17 cellular contexts compared by ENCODE assay signal in genomic region chr16:57165923-57166322, GRCh38. TPM values are rescaled to one million over a fixed set of nuclear protein-coding genes. Genes with fewer than 3 reads are reported as not detected.
DNase-seq lines count a peak whose midpoint lies in the region; ATAC-seq, FAIRE-seq and TF ChIP-seq lines count a peak whose summit lies in the region.
"Had no signal": no experiment of that assay in that cellular context is flagged by ENCODE, and none has a peak within 500 bp of the region (broad histone marks: within the 10 kb centered on the region; RNA-seq: fewer than 3 reads in every experiment).

No MANE protein-coding gene starts in this region.

- H4K20me1 ChIP-seq in HepG2 (ENCODE audit: insufficient read depth, low read length) = no peaks in the 10 kb centered on the region

- no peaks in the 10 kb centered on the region for H3K79me2 ChIP-seq in HepG2 (ENCODE audit: insufficient read depth, low read length)

- no peak overlapping the region for H3K4me3 ChIP-seq in liver (ENCODE audit: low read depth in 1 of 3, low read length in 3 of 3)
- no peak overlapping the region for H3K4me3 ChIP-seq in HepG2 (replicated peaks in 1 of 3; ENCODE audit: insufficient read depth in 1 of 3, low read depth in 2 of 3, low read length in 3 of 3)
- H3K4me3 ChIP-seq in body of pancreas = no peak overlapping the region
- H3K4me3 ChIP-seq: esophagus muscularis mucosa, SJSA1 had no signal

- H3K27me3 Mint-ChIP-seq in naive thymus-derived CD8-positive, alpha-beta T cell = no peaks in the 10 kb centered on the region
- H3K27me3 Mint-ChIP-seq: type B pancreatic cell had no signal

- H3K27ac Mint-ChIP-seq in naive thymus-derived CD8-positive, alpha-beta T cell = no peak overlapping the region
- H3K27ac Mint-ChIP-seq: activated CD8-positive, alpha-beta T cell treated with anti-CD3 and anti-CD28 coated beads, Interleukin-2, amount 10 ng/mL, durations not matched to agents 7 days and 5 days had no signal

- WGBS in liver = 53% methylated on average over 3 of the region's 3 CpGs
- 98% methylated on average over 3 of the region's 3 CpGs for WGBS in HepG2 (ENCODE audit: low lambda C conversion rate)
- 18 to 32% methylated on average over 3 of the region's 3 CpGs for WGBS in body of pancreas, 2 donors

- no peak overlapping the region for H3K9ac ChIP-seq in liver (ENCODE audit: low read depth in 1 of 2, low read length in 2 of 2)
- H3K9ac ChIP-seq in HepG2 (ENCODE audit: insufficient read depth, low read depth, low read length) = no peak overlapping the region

- no TSS peak for BruUV-seq in HepG2 (replicated peaks; lab: Mats Ljungman, UMichigan)

- H3K9me3 ChIP-seq in liver (ENCODE audit: control insufficient read depth in 4 of 4, low read length in 3 of 4) = no peaks in the 10 kb centered on the region
- H3K9me3 ChIP-seq in HepG2 (ENCODE audit: low read length) = no peaks in the 10 kb centered on the region
- no peaks in the 10 kb centered on the region for H3K9me3 ChIP-seq in body of pancreas
- H3K9me3 ChIP-seq: esophagus muscularis mucosa, SJSA1 had no signal

- TF ChIP-seq EP300 in HepG2 (IDR thresholded peaks at IDR 0.05; ENCODE audit: low read depth in 2 of 2, low read length in 2 of 2) (no peak), HepG2 (CRISPR knock-in tag; IDR thresholded peaks at IDR 0.05; ENCODE audit: borderline replicate concordance) (no peak)

- no peak for TF ChIP-seq POLR2A in HepG2 (IDR thresholded peaks at IDR 0.05; ENCODE audit: insufficient read depth in 1 of 2, low read depth in 2 of 2, low read length in 2 of 2)
- TF ChIP-seq POLR2A in body of pancreas (IDR thresholded peaks at IDR 0.05) = no peak

- no peak overlapping the region for H3K4me3 Mint-ChIP-seq in naive thymus-derived CD8-positive, alpha-beta T cell
- H3K4me3 Mint-ChIP-seq: activated CD8-positive, alpha-beta T cell treated with anti-CD3 and anti-CD28 coated beads, Interleukin-2, amount 10 ng/mL, durations not matched to agents 7 days and 5 days; type B pancreatic cell had no signal

- POLR2A ChIA-PET in HepG2 (lab: Yijun Ruan, JAX) = no interaction called here
- POLR2A ChIA-PET in naive thymus-derived CD8-positive, alpha-beta T cell (lab: Charles Lee) = no interaction called here

- H3K36me3 Mint-ChIP-seq in naive thymus-derived CD8-positive, alpha-beta T cell = peaks cover 5 to 79% (median 23%) of the 10 kb centered on the region in 3 donors

- H3K9me3 Mint-ChIP-seq in naive thymus-derived CD8-positive, alpha-beta T cell = no peaks in the 10 kb centered on the region
- H3K9me3 Mint-ChIP-seq: type B pancreatic cell had no signal

- H3K27ac ChIP-seq in liver (ENCODE audit: low read depth in 1 of 2, low read length in 2 of 2) (no peak overlapping the region), HepG2 (ENCODE audit: extremely low read length, insufficient read depth, low read length) (no peak overlapping the region), body of pancreas (peak overlapping the region in 3 of 4 donors; percentile 51 to 59 (median 57)), foreskin keratinocyte (no peak overlapping the region)
- H3K27ac ChIP-seq: esophagus muscularis mucosa, SJSA1 had no signal

- peaks cover 0 to 37% (median 21%) of the 10 kb centered on the region in 4 donors for H3K36me3 ChIP-seq in liver (ENCODE audit: control insufficient read depth in 4 of 4, insufficient read depth in 3 of 4, low read depth in 1 of 4, low read length in 3 of 4)
- peaks cover 16 to 56% of the 10 kb centered on the region in 2 experiments for H3K36me3 ChIP-seq in HepG2 (replicated peaks in 1 of 2; ENCODE audit: control insufficient read depth in 1 of 2, insufficient read depth in 2 of 2, low read length in 2 of 2)
- H3K36me3 ChIP-seq in body of pancreas (replicated peaks in 1 of 2; ENCODE audit: insufficient read depth in 1 of 2, low read depth in 2 of 2) = peaks cover 0 to 13% of the 10 kb centered on the region in 2 donors

- CTCF ChIA-PET in HepG2 (lab: Yijun Ruan, JAX; ENCODE audit: low intra/inter-chr PET ratio, low total read pairs) = no interaction called here

- no peak overlapping the region for H3K4me2 ChIP-seq in HepG2 (ENCODE audit: low read depth, low read length)

- no peaks in the 10 kb centered on the region for H3K27me3 ChIP-seq in liver (ENCODE audit: control insufficient read depth in 4 of 4, insufficient read depth in 4 of 4, low read length in 3 of 4)
- no peaks in the 10 kb centered on the region for H3K27me3 ChIP-seq in HepG2 (ENCODE audit: control insufficient read depth in 1 of 2, insufficient read depth in 2 of 2, low read length in 2 of 2)
- no peaks in the 10 kb centered on the region for H3K27me3 ChIP-seq in body of pancreas
- no peaks in the 10 kb centered on the region for H3K27me3 ChIP-seq in foreskin keratinocyte
- H3K27me3 ChIP-seq: esophagus muscularis mucosa, SJSA1 had no signal

- no peak for FAIRE-seq in HepG2 (lab: Jason Lieb, UNC)

- in situ Hi-C loops in HepG2 (cut with HindIII; ENCODE audit: extremely low pct_ligation_motif_present, low pct_unique_long_range_greater_than_20kb) = loop anchor here (5.0 kb wide), 1 partner anchor 74 kb away; the partner anchor contains the start of gene CPNE2

- TF ChIP-seq RAD21 in liver (IDR thresholded peaks at IDR 0.05) (no peak), HepG2 (CRISPR knock-in tag; IDR thresholded peaks at IDR 0.05) (no peak)

- intact Hi-C loops in HepG2 (cut with micrococcal nuclease; ENCODE audit: unreplicated experiment) = no loop called here
- intact Hi-C loops in body of pancreas (cut with DNase I) = no loop called here

- TF ChIP-seq CTCF in liver (IDR thresholded peaks at IDR 0.05; ENCODE audit: low read depth, low read length, missing input control) = no peak
- no peak for TF ChIP-seq CTCF in HepG2 (CRISPR knock-in tag; IDR thresholded peaks at IDR 0.05)
- TF ChIP-seq CTCF in body of pancreas (IDR thresholded peaks at IDR 0.05) = no peak
- no peak for TF ChIP-seq CTCF in foreskin keratinocyte (conservative IDR thresholded peaks at IDR 0.05)

- H3K4me1 ChIP-seq in liver (ENCODE audit: control insufficient read depth in 4 of 4, insufficient read depth in 4 of 4, low read length in 3 of 4) (peaks cover 4 to 18% (median 11%) of the 10 kb centered on the region in 4 donors), HepG2 (ENCODE audit: insufficient read depth, low read length) (no peaks in the 10 kb centered on the region), body of pancreas (peaks cover 17% of the 10 kb centered on the region), foreskin keratinocyte (peaks cover 22% of the 10 kb centered on the region)
- H3K4me1 ChIP-seq: SJSA1 had no signal

- H3K4me1 Mint-ChIP-seq in naive thymus-derived CD8-positive, alpha-beta T cell = peaks cover 3 to 22% (median 11%) of the 10 kb centered on the region in 4 donors

- DNase-seq in HepG2 (ENCODE audit: low spot score) (no peak), body of pancreas (peak in 2 of 4 donors; percentile 24 to 32), foreskin keratinocyte (peak in 1 of 2 donors; percentile 43), NCI-H146 treated with DMSO at 0.1 percent for 48 hours (lab: John Stamatoyannopoulos, UW; ENCODE audit: unreplicated experiment) (no peak), cerebellar cortex (ENCODE audit: low spot score) (no peak)
- DNase-seq in naive thymus-derived CD8-positive, alpha-beta T cell = no peak
- DNase-seq: activated CD8-positive, alpha-beta T cell treated with anti-CD3 and anti-CD28 coated beads, Interleukin-2, amount 10 ng/mL, durations not matched to agents 7 days and 5 days; activated gamma-delta T cell; cerebellar nuclear complex; DND-41; NCI-H1436 treated with DMSO at 0.1 percent for 48 hours; stimulated activated CD4-positive, alpha-beta T cell treated with anti-CD3 and anti-CD28 coated beads, Interleukin-2, amount 100 ng/mL, for 24 hours had no signal

- H2AFZ ChIP-seq in HepG2 (ENCODE audit: low read length) = no peak overlapping the region

- ATAC-seq in HepG2 = no peak
- ATAC-seq in body of pancreas = peak; percentile 68
- peak; percentile 25 for ATAC-seq in foreskin keratinocyte
- no peak for ATAC-seq in HG02623 (IDR thresholded peaks at IDR 0.05; ENCODE audit: unreplicated experiment)
- no peak for ATAC-seq in naive thymus-derived CD8-positive, alpha-beta T cell
- ATAC-seq: activated CD8-positive, alpha-beta T cell treated with anti-CD3 and anti-CD28 coated beads, Interleukin-2, amount 10 ng/mL, durations not matched to agents 7 days and 5 days had no signal

RNA-seq across cellular contexts. Expression of gene PSME3IP1, which starts 19.9 kb away (rescaled TPM):
- total RNA-seq in liver = 10 to 100 TPM; 26.5 to 34.7 TPM
- polyA plus RNA-seq in liver = 10 to 100 TPM; 25.0 to 25.1 TPM
- 99.8 and 104 TPM in 2 replicates for total RNA-seq in HepG2 (2016; rRNA removed; fragmentation: Illumina TruSeq; extraction: Trizol)
- total RNA-seq in HepG2 (2016; cell fraction: cytosol; rRNA removed; fragmentation: Illumina TruSeq; extraction: Trizol; ENCODE audit: low read depth) = 81.0 and 93.2 TPM in 2 replicates
- total RNA-seq in HepG2 (2016; cell fraction: insoluble cytoplasmic fraction; rRNA removed; fragmentation: Illumina TruSeq; extraction: Trizol) = 98.8 and 104 TPM in 2 replicates
- 49.2 and 54.2 TPM in 2 replicates for total RNA-seq in HepG2 (2016; cell fraction: membrane; rRNA removed; fragmentation: Illumina TruSeq; extraction: Trizol)
- 61.4 and 77.1 TPM in 2 replicates for total RNA-seq in HepG2 (2016; cell fraction: nucleus; rRNA removed; fragmentation: Illumina TruSeq; extraction: Trizol)
- 90.8 and 99.8 TPM in 2 replicates for polyA plus RNA-seq in HepG2 (2011; rRNA removed)
- polyA plus RNA-seq in HepG2 (2011; cell fraction: cytosol; rRNA removed) = 45.8 and 51.2 TPM in 2 replicates
- 207 and 252 TPM in 2 replicates for polyA plus RNA-seq in HepG2 (2011; cell fraction: nucleus; rRNA removed)
- 46.9 and 63.7 TPM in 2 replicates for polyA plus RNA-seq in HepG2 (2012)
- 14.9 and 16.8 TPM in 2 replicates for polyA plus RNA-seq in HepG2 (2016; cell fraction: cytosol; fragmentation: Illumina TruSeq; extraction: Trizol; ENCODE audit: low read depth)
- 128 and 134 TPM in 2 replicates for polyA plus RNA-seq in HepG2 (2016; cell fraction: insoluble cytoplasmic fraction; fragmentation: Illumina TruSeq; extraction: Trizol; ENCODE audit: low read depth)
- 28.8 and 29.0 TPM in 2 replicates for polyA plus RNA-seq in HepG2 (2016; cell fraction: membrane; fragmentation: Illumina TruSeq; extraction: Trizol; ENCODE audit: low read depth)
- polyA plus RNA-seq in HepG2 (2016; cell fraction: nucleus; fragmentation: Illumina TruSeq; extraction: Trizol; ENCODE audit: insufficient read depth, low read depth) = 203 and 213 TPM in 2 replicates
- polyA minus RNA-seq in HepG2 (2011; rRNA and poly(A)+ RNA removed; ENCODE audit: low replicate concordance) = 61.9 and 154 TPM in 2 replicates
- 17.3 and 23.9 TPM in 2 replicates for polyA minus RNA-seq in HepG2 (2011; cell fraction: cytosol; rRNA and poly(A)+ RNA removed)
- 71.4 and 71.5 TPM in 2 replicates for polyA minus RNA-seq in HepG2 (2011; cell fraction: nucleus; rRNA and poly(A)+ RNA removed)
- total RNA-seq in body of pancreas = 10 to 100 TPM; 26.7 to 32.9 TPM
- total RNA-seq in foreskin keratinocyte = 75.2 and 75.4 TPM in 2 replicates
- polyA plus RNA-seq in foreskin keratinocyte = 79.6 and 89.1 TPM in 2 replicates
- total RNA-seq in naive thymus-derived CD8-positive, alpha-beta T cell = 100 to 1,000 TPM; 137 to 158 TPM
- polyA plus RNA-seq in naive thymus-derived CD8-positive, alpha-beta T cell = 10 to 100 TPM; 66.0 to 81.4 (median 67.1) TPM

RNA-seq across cellular contexts. Expression of gene RSPRY1, which starts 20.2 kb away (rescaled TPM):
- 10 to 100 TPM; 21.5 to 27.6 TPM for total RNA-seq in liver
- polyA plus RNA-seq in liver = 10 to 100 TPM; 10.9 to 18.9 TPM
- total RNA-seq in HepG2 (2016; rRNA removed; fragmentation: Illumina TruSeq; extraction: Trizol) = 51.7 and 53.4 TPM in 2 replicates
- total RNA-seq in HepG2 (2016; cell fraction: cytosol; rRNA removed; fragmentation: Illumina TruSeq; extraction: Trizol; ENCODE audit: low read depth) = 19.0 and 20.1 TPM in 2 replicates
- total RNA-seq in HepG2 (2016; cell fraction: insoluble cytoplasmic fraction; rRNA removed; fragmentation: Illumina TruSeq; extraction: Trizol) = 53.8 and 54.3 TPM in 2 replicates
- total RNA-seq in HepG2 (2016; cell fraction: membrane; rRNA removed; fragmentation: Illumina TruSeq; extraction: Trizol) = 36.2 and 36.7 TPM in 2 replicates
- total RNA-seq in HepG2 (2016; cell fraction: nucleus; rRNA removed; fragmentation: Illumina TruSeq; extraction: Trizol) = 57.5 and 60.4 TPM in 2 replicates
- 47.9 and 61.0 TPM in 2 replicates for polyA plus RNA-seq in HepG2 (2011; rRNA removed)
- polyA plus RNA-seq in HepG2 (2011; cell fraction: cytosol; rRNA removed) = 26.9 and 41.0 TPM in 2 replicates
- 39.4 and 42.0 TPM in 2 replicates for polyA plus RNA-seq in HepG2 (2011; cell fraction: nucleus; rRNA removed)
- 27.1 and 34.3 TPM in 2 replicates for polyA plus RNA-seq in HepG2 (2012)
- polyA plus RNA-seq in HepG2 (2016; cell fraction: cytosol; fragmentation: Illumina TruSeq; extraction: Trizol; ENCODE audit: low read depth) = 3.4 and 3.7 TPM in 2 replicates
- polyA plus RNA-seq in HepG2 (2016; cell fraction: insoluble cytoplasmic fraction; fragmentation: Illumina TruSeq; extraction: Trizol; ENCODE audit: low read depth) = 43.2 and 52.1 TPM in 2 replicates
- 13.3 and 17.1 TPM in 2 replicates for polyA plus RNA-seq in HepG2 (2016; cell fraction: membrane; fragmentation: Illumina TruSeq; extraction: Trizol; ENCODE audit: low read depth)
- 51.5 and 57.9 TPM in 2 replicates for polyA plus RNA-seq in HepG2 (2016; cell fraction: nucleus; fragmentation: Illumina TruSeq; extraction: Trizol; ENCODE audit: insufficient read depth, low read depth)
- 45.2 and 96.4 TPM in 2 replicates for polyA minus RNA-seq in HepG2 (2011; rRNA and poly(A)+ RNA removed; ENCODE audit: low replicate concordance)
- polyA minus RNA-seq in HepG2 (2011; cell fraction: cytosol; rRNA and poly(A)+ RNA removed) = 68.9 and 72.7 TPM in 2 replicates
- polyA minus RNA-seq in HepG2 (2011; cell fraction: nucleus; rRNA and poly(A)+ RNA removed) = 128 and 149 TPM in 2 replicates
- total RNA-seq in body of pancreas = 10 to 100 TPM; 13.8 to 31.4 TPM
- 40.9 and 41.1 TPM in 2 replicates for total RNA-seq in foreskin keratinocyte
- 10.6 and 12.2 TPM in 2 replicates for polyA plus RNA-seq in foreskin keratinocyte
- 10 to 100 TPM; 25.9 to 32.6 TPM for total RNA-seq in naive thymus-derived CD8-positive, alpha-beta T cell
- polyA plus RNA-seq in naive thymus-derived CD8-positive, alpha-beta T cell = 10 to 100 TPM; 28.4 to 34.6 (median 29.3) TPM

Comparison
In these comparisons a context has a peak if more than half of its experiments do, and no peak if none do; other contexts are left out.
1. H3K27ac ChIP-seq: peak in body of pancreas (3 of 4); none in liver (0 of 2), HepG2 (single experiment) and foreskin keratinocyte (single experiment).
2. ATAC-seq: peak in body of pancreas (single experiment) and foreskin keratinocyte (single experiment); none in HepG2 (single experiment), HG02623 (single experiment) and naive thymus-derived CD8-positive, alpha-beta T cell (0 of 2).